ENCODE assay signal across 11 cellular contexts in genomic region chr13:35941374-35941773, GRCh38.
"Had no signal": no experiment of that assay in that cellular context is flagged by ENCODE, and none has a peak within 500 bp of the region (broad histone marks: within the 10 kb centered on the region; RNA-seq: fewer than 3 reads in every experiment).

No MANE protein-coding gene starts in this region.

- FAIRE-seq: H1, H54 had no signal

- H3K36me3 ChIP-seq: HAP-1 had no signal

- H3K9me3 ChIP-seq: HAP-1 had no signal

- H3K4me3 ChIP-seq: GM23248, GM23338, HAP-1 had no signal

- H3K4me2 ChIP-seq: GM23338 had no signal

- DNase-seq: GM23248, GOT3, H7, H9, HCEC 1CT, HFFc6 had no signal

- H2AFZ ChIP-seq: GM23248, GM23338 had no signal

- ATAC-seq: GM23338, HCT116 had no signal

- H3K27ac ChIP-seq: GM23248 had no signal

- H3K9ac ChIP-seq: GM23248 had no signal

- H3K4me1 ChIP-seq: HAP-1 had no signal
